In genomic region chr7:142391191-142391992, GRCh38 we compare ENCODE assay signal across 10 cellular contexts.
A peak's percentile ranks its signal among the peaks of the same experiment; 100 is the strongest.
DNase-seq lines count a peak whose midpoint lies in the region; ATAC-seq and TF ChIP-seq lines count a peak whose summit lies in the region.
"Had no signal": no experiment of that assay in that cellular context is flagged by ENCODE, and none has a peak within 500 bp of the region (broad histone marks: within the 10 kb centered on the region; RNA-seq: fewer than 3 reads in every experiment).

No MANE protein-coding gene starts in this region.

- ATAC-seq in GM21529 (IDR thresholded peaks at IDR 0.05; ENCODE audit: unreplicated experiment) (no peak), HG03457 (IDR thresholded peaks at IDR 0.05; ENCODE audit: unreplicated experiment) (no peak)

- CTCF ChIA-PET in activated naive CD4-positive, alpha-beta T cell treated with anti-CD3 and anti-CD28 coated beads, Interleukin-2, amount 10 ng/mL, durations not matched to agents 7 days and 5 days (lab: Charles Lee), result interaction anchor here (1.0 to 1.5 kb wide), 5 partner anchors 12 to 212 kb away, joined by 3 to 5 read pairs (median 3); no protein-coding TSS in a partner anchor

- no peaks in the 10 kb centered on the region for H3K36me3 Mint-ChIP-seq in activated naive CD4-positive, alpha-beta T cell treated with anti-CD3 and anti-CD28 coated beads, Interleukin-2, amount 10 ng/mL, durations not matched to agents 7 days and 5 days
- H3K36me3 Mint-ChIP-seq: IgD-negative memory B cell had no signal

- H3K4me1 Mint-ChIP-seq in activated naive CD4-positive, alpha-beta T cell treated with anti-CD3 and anti-CD28 coated beads, Interleukin-2, amount 10 ng/mL, durations not matched to agents 7 days and 5 days, result peaks cover 2% of the 10 kb centered on the region
- H3K4me1 Mint-ChIP-seq: IgD-negative memory B cell had no signal

- H3K27me3 Mint-ChIP-seq in activated naive CD4-positive, alpha-beta T cell treated with anti-CD3 and anti-CD28 coated beads, Interleukin-2, amount 10 ng/mL, durations not matched to agents 7 days and 5 days, result peaks cover 28% of the 10 kb centered on the region

- H3K4me3 Mint-ChIP-seq in activated naive CD4-positive, alpha-beta T cell treated with anti-CD3 and anti-CD28 coated beads, Interleukin-2, amount 10 ng/mL, durations not matched to agents 7 days and 5 days, result peak overlapping the region; percentile 47

- peak; percentile 41 for TF ChIP-seq CTCF in GM12865 (IDR thresholded peaks at IDR 0.05; ENCODE audit: insufficient read depth, low read depth, low read length, missing control alignments)

- no peak overlapping the region for H3K4me3 ChIP-seq in GM12865 (ENCODE audit: low read depth, low read length)
- H3K4me3 ChIP-seq: lower lobe of right lung had no signal

- DNase-seq in GM12865 (ENCODE audit: low read depth), result peak; percentile 20
- DNase-seq in NCI-H1930 (lab: John Stamatoyannopoulos, UW), result peak; percentile 51 to 70
- DNase-seq in activated naive CD4-positive, alpha-beta T cell treated with anti-CD3 and anti-CD28 coated beads, Interleukin-2, amount 10 ng/mL, durations not matched to agents 7 days and 5 days, result peak; percentile 63
- peak; percentile 46 for DNase-seq in midbrain (lab: John Stamatoyannopoulos, UW)
- no peak for DNase-seq in NCI-H128 (lab: John Stamatoyannopoulos, UW; ENCODE audit: unreplicated experiment)
- DNase-seq in RKO (ENCODE audit: low spot score), result no peak
- DNase-seq: lower lobe of right lung had no signal

- peak overlapping the region; percentile 74 for H3K27ac Mint-ChIP-seq in activated naive CD4-positive, alpha-beta T cell treated with anti-CD3 and anti-CD28 coated beads, Interleukin-2, amount 10 ng/mL, durations not matched to agents 7 days and 5 days

- no peaks in the 10 kb centered on the region for H3K9me3 Mint-ChIP-seq in activated naive CD4-positive, alpha-beta T cell treated with anti-CD3 and anti-CD28 coated beads, Interleukin-2, amount 10 ng/mL, durations not matched to agents 7 days and 5 days
- H3K9me3 Mint-ChIP-seq: IgD-negative memory B cell had no signal

Comparison
In these comparisons a context has a peak if more than half of its experiments do, and no peak if none do; other contexts are left out.
1. DNase-seq: peak in GM12865 (single experiment), NCI-H1930 (2 of 2), activated naive CD4-positive, alpha-beta T cell treated with anti-CD3 and anti-CD28 coated beads, Interleukin-2, amount 10 ng/mL, durations not matched to agents 7 days and 5 days (single experiment) and midbrain (single experiment); none in NCI-H128 (single experiment) and RKO (single experiment).